Comparison of ENCODE assay signal across 10 cellular contexts in the genomic region with DNA sequence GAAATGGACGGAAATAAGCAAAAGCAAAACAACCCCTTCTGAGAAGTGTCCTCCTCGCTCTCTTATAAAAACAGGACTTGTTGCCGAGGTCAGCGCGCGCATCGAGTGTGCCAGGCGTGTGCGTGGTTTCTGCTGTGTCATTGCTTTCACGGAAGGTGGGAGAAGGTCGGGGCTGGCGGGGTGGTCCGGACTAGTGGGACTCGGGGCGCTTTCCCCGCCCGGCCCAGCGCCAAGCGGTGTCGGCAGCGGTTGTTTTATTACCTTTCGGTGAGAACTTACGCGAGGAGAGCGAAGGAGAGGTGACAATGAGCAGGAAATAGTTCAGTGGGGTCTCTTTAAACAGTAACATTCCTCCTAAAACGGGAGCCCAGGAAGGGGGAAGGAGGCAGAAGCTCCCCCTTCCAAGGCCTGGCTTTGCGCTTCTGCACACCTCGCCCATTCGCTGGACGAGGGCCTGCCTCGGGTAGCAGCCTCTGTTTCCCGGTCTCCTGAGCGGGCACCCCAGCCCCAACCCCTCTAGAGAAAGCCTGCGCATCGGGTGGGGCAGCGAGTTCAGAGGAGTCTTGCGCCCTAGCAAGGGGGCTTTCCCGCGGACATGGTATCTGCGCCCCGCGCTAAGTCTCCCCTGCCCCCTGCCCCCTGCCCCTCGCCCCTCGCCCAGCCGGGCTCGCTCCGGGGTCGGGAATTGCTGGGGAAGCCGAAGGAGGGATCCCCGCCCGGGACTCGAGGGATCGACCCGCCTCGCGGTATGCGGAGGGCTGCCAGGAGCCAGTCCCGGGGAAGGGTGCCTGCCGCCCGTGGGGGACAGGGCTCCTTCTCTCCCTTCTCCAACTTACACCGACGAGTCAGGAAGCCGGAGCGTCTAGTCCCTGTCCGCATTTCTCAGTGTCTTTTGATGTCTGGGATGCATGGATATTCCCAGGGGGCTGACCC. TPM values are rescaled to one million over a fixed set of nuclear protein-coding genes. Genes with fewer than 3 reads are reported as not detected.
DNase-seq lines count a peak whose midpoint lies in the region; ATAC-seq, FAIRE-seq and TF ChIP-seq lines count a peak whose summit lies in the region.
"Had no signal": no experiment of that assay in that cellular context is flagged by ENCODE, and none has a peak within 500 bp of the region (broad histone marks: within the 10 kb centered on the region; RNA-seq: fewer than 3 reads in every experiment).

No MANE protein-coding gene starts in this region.

- H2BK5ac ChIP-seq in H9 (ENCODE audit: insufficient read length, low read length) = no peak overlapping the region

- TF ChIP-seq POLR2A in body of pancreas (IDR thresholded peaks at IDR 0.05) (no peak), GM12892 (IDR thresholded peaks at IDR 0.05; ENCODE audit: low read depth, low read length) (no peak)

- no peak overlapping the region for H2AFZ ChIP-seq in H9 (ENCODE audit: low read length)

- H2AK5ac ChIP-seq in H9 (ENCODE audit: insufficient read length, low read length) = no peak overlapping the region

- no peak overlapping the region for H3T11ph ChIP-seq in H9 (ENCODE audit: low read length)

- H4K5ac ChIP-seq in H9 (ENCODE audit: insufficient read length, low read depth, low read length) = no peak overlapping the region

- H3K23ac ChIP-seq in H9 (ENCODE audit: insufficient read length, low read depth, low read length) = no peak overlapping the region

- no CpG with 5 or more reads among the region's 65 CpGs for WGBS in H9 (ENCODE audit: extremely low coverage, insufficient read length, low lambda C conversion rate)
- WGBS in ectodermal cell, 2 experiments = 1% methylated on average over 65 of the region's 65 CpGs
- WGBS in body of pancreas, 2 donors = 1 to 2% methylated on average over 33 to 63 of the region's 65 CpGs

- no peaks in the 10 kb centered on the region for H4K20me1 ChIP-seq in H9 (ENCODE audit: control insufficient read depth, insufficient read depth, insufficient read length)

- H3K36me3 Mint-ChIP-seq in CD14-positive monocyte (peaks cover 0 to 2% of the 10 kb centered on the region in 2 donors), H9 (ENCODE audit: insufficient read depth in 1 of 3, low read depth in 3 of 3) (peaks cover 0 to 1% (median 0%) of the 10 kb centered on the region in 3 experiments; a peak in 1 of 7 replicates), neural crest cell (ENCODE audit: low read depth) (peaks cover 3% of the 10 kb centered on the region)

- TF ChIP-seq CTCF in CD14-positive monocyte (IDR thresholded peaks at IDR 0.05) (no peak), H9 (conservative IDR thresholded peaks at IDR 0.05) (no peak), neural crest cell (conservative IDR thresholded peaks at IDR 0.05) (no peak), body of pancreas (IDR thresholded peaks at IDR 0.05) (no peak)

- no peak overlapping the region for H3K18ac ChIP-seq in H9 (ENCODE audit: insufficient read length, low read depth, low read length)

- H3K9me3 Mint-ChIP-seq in CD14-positive monocyte (peaks cover 0 to 11% (median 3%) of the 10 kb centered on the region in 7 donors), H9 (peaks cover 0 to 4% of the 10 kb centered on the region in 2 experiments; a peak in 1 of 5 replicates), neural crest cell (no peaks in the 10 kb centered on the region)

- DNase-seq in CD14-positive monocyte (ENCODE audit: low spot score) = no peak
- DNase-seq in H9 = no peak
- no peak for DNase-seq in neural crest cell (ENCODE audit: low read depth, low spot score)
- no peak for DNase-seq in body of pancreas
- DNase-seq in GM12892 (ENCODE audit: insufficient read length) = no peak
- DNase-seq in NCI-H2029 treated with DMSO at 0.1 percent for 48 hours (lab: John Stamatoyannopoulos, UW) = no peak
- DNase-seq: colonic mucosa had no signal

- H3K27ac ChIP-seq in H9 (ENCODE audit: insufficient read length, low read depth, low read length) (no peak overlapping the region), ectodermal cell (ENCODE audit: insufficient read depth, low read depth, low read length, poor library complexity, severe bottlenecking) (no peak overlapping the region), body of pancreas (no peak overlapping the region)
- H3K27ac ChIP-seq: colonic mucosa had no signal

- ATAC-seq in HG03045 (IDR thresholded peaks at IDR 0.05; ENCODE audit: unreplicated experiment) = no peak
- no peak for ATAC-seq in body of pancreas
- ATAC-seq: left lobe of liver had no signal

- H3K27ac Mint-ChIP-seq in CD14-positive monocyte (no peak overlapping the region), H9 (no peak overlapping the region), neural crest cell (ENCODE audit: unreplicated experiment) (no peak overlapping the region)

- no peaks in the 10 kb centered on the region for H3K79me2 ChIP-seq in H9 (ENCODE audit: insufficient read depth, low read length)

- H3K4me1 ChIP-seq in H9 (ENCODE audit: insufficient read depth, low read length) (no peaks in the 10 kb centered on the region; the same call in 1 of the 2 replicates), ectodermal cell (ENCODE audit: control insufficient read depth, insufficient read depth, low read length) (peaks cover 30% of the 10 kb centered on the region), body of pancreas (peaks cover 42% of the 10 kb centered on the region)
- H3K4me1 ChIP-seq: colonic mucosa had no signal

- no peaks in the 10 kb centered on the region for H3K36me3 ChIP-seq in ectodermal cell (ENCODE audit: control insufficient read depth, insufficient read depth, low read length)
- no peaks in the 10 kb centered on the region for H3K36me3 ChIP-seq in body of pancreas (replicated peaks in 1 of 2; ENCODE audit: insufficient read depth in 1 of 2, low read depth in 2 of 2)
- H3K36me3 ChIP-seq: colonic mucosa had no signal

- no peak overlapping the region for H3K14ac ChIP-seq in H9 (ENCODE audit: insufficient read depth, low read length)

- H3K4me2 ChIP-seq in H9 (ENCODE audit: insufficient read depth, insufficient read length, low read length) = peak overlapping the region; percentile 93

- H3K23me2 ChIP-seq in H9 (ENCODE audit: insufficient read length, low read depth, low read length, poor library complexity, severe bottlenecking) = peaks cover 30% of the 10 kb centered on the region

- no peak overlapping the region for H2BK15ac ChIP-seq in H9 (ENCODE audit: low read depth, low read length)

- H3K4me1 Mint-ChIP-seq in CD14-positive monocyte (peaks cover 14% of the 10 kb centered on the region), H9 (peaks cover 25 to 37% of the 10 kb centered on the region in 2 experiments), neural crest cell (peaks cover 6% of the 10 kb centered on the region)

- H3K27me3 ChIP-seq in H9 (ENCODE audit: insufficient read depth, low read length) (peaks cover 81% of the 10 kb centered on the region), ectodermal cell (ENCODE audit: control insufficient read depth, insufficient read depth, low read length, poor library complexity, severe bottlenecking) (peaks cover 100% of the 10 kb centered on the region), body of pancreas (peaks cover 0 to 6% of the 10 kb centered on the region in 2 donors)

- H3K4ac ChIP-seq in H9 (ENCODE audit: low read depth, low read length) = no peak overlapping the region

- H3K4me3 ChIP-seq in ectodermal cell (ENCODE audit: insufficient read depth, low read depth, low read length) = peak overlapping the region; percentile 28
- H3K4me3 ChIP-seq in body of pancreas = peak overlapping the region in 1 of 2 donors; percentile 12

- H4K8ac ChIP-seq in H9 (replicated peaks; ENCODE audit: insufficient read length, low read depth, low read length) = no peak overlapping the region

- H3K4me3 Mint-ChIP-seq in CD14-positive monocyte = peak overlapping the region; percentile 58 to 90
- peak overlapping the region; percentile 66 to 91 for H3K4me3 Mint-ChIP-seq in H9
- H3K4me3 Mint-ChIP-seq in neural crest cell = peak overlapping the region; percentile 89

- no peaks in the 10 kb centered on the region for H3K9me3 ChIP-seq in H9 (ENCODE audit: control insufficient read depth, low read depth, low read length)
- no peaks in the 10 kb centered on the region for H3K9me3 ChIP-seq in ectodermal cell (ENCODE audit: control insufficient read depth, low read length)
- H3K9me3 ChIP-seq in body of pancreas = no peaks in the 10 kb centered on the region
- H3K9me3 ChIP-seq: colonic mucosa had no signal

- H3K56ac ChIP-seq in H9 (ENCODE audit: insufficient read length, low read depth, low read length) = no peak overlapping the region

- H3K79me1 ChIP-seq in H9 (ENCODE audit: insufficient read depth, low read depth, low read length, poor library complexity, severe bottlenecking) = no peaks in the 10 kb centered on the region

- FAIRE-seq in GM12892 (lab: Jason Lieb, UNC) = no peak

- no peak overlapping the region for H2BK20ac ChIP-seq in H9 (ENCODE audit: low read depth, low read length, poor library complexity, severe bottlenecking)

- intact Hi-C loops in CD14-positive monocyte (cut with micrococcal nuclease) = no loop called here
- intact Hi-C loops in body of pancreas (cut with DNase I) = no loop called here

- no peak overlapping the region for H4K91ac ChIP-seq in H9 (ENCODE audit: insufficient read length, low read depth, low read length)

- H2BK12ac ChIP-seq in H9 (ENCODE audit: insufficient read length, low read depth, low read length) = no peak overlapping the region

- H3K9ac ChIP-seq in H9 (ENCODE audit: extremely low read depth, insufficient read length, low read length) = no peak overlapping the region

- no peak overlapping the region for H2BK120ac ChIP-seq in H9 (ENCODE audit: low read depth, low read length, poor library complexity, severe bottlenecking)

- H3K27me3 Mint-ChIP-seq in CD14-positive monocyte (ENCODE audit: low read depth in 3 of 3) = peaks cover 60 to 72% (median 66%) of the 10 kb centered on the region in 3 donors
- peaks cover 40% of the 10 kb centered on the region for H3K27me3 Mint-ChIP-seq in H9 (ENCODE audit: low read depth)
- peaks cover 49% of the 10 kb centered on the region for H3K27me3 Mint-ChIP-seq in neural crest cell (ENCODE audit: low read depth)

RNA-seq across cellular contexts. Expression of a gene that starts 1.2 kb away (rescaled TPM):
- polyA plus RNA-seq in CD14-positive monocyte = not detected
- 0.31 and 0.48 TPM in 2 replicates for total RNA-seq in H9 (2021)
- polyA plus RNA-seq in ectodermal cell (2013, experiment 1 of 4) = not detected
- 0.14 TPM for polyA plus RNA-seq in ectodermal cell (2013, experiment 2 of 4)
- 0.43 TPM for polyA plus RNA-seq in ectodermal cell (2013, experiment 3 of 4)
- not detected for polyA plus RNA-seq in ectodermal cell (2013, experiment 4 of 4)
- not detected in 2 replicates for total RNA-seq in neural crest cell
- total RNA-seq in body of pancreas = not detected
- not detected for polyA plus RNA-seq in GM12892 (2012; ENCODE audit: missing spikeins)
- total RNA-seq: colonic mucosa, left lobe of liver had no signal
